Comparison of ENCODE assay signal across 11 cellular contexts in the genomic region with DNA sequence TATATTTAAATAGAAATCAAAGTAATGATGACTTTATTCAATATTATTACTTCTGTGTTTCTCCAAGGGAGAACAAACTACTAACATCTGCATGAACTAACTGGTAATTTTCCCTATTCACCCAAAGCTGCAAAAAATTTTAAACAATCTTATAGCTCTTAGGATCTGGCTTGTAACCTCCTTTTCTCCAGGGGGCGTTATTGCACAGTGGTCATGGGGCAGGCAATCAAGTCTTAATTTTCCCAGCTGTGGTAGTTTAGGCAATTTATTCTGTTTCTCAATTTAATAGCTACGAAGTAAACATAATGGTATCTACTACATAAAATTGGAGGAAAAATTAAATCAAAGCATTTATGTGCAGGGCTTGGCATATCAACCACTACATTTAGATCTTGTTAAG.
DNase-seq lines count a peak whose midpoint lies in the region; ATAC-seq and TF ChIP-seq lines count a peak whose summit lies in the region.
"Had no signal": no experiment of that assay in that cellular context is flagged by ENCODE, and none has a peak within 500 bp of the region (broad histone marks: within the 10 kb centered on the region; RNA-seq: fewer than 3 reads in every experiment).

No MANE protein-coding gene starts in this region.

- WGBS in psoas muscle, 3 donors: 56 to 69% (median 62%) methylated on average over 2 of the region's 2 CpGs

- H3K9me3 ChIP-seq in left lung: no peaks in the 10 kb centered on the region
- no peaks in the 10 kb centered on the region for H3K9me3 ChIP-seq in psoas muscle
- H3K9me3 ChIP-seq: gastrocnemius medialis had no signal

- peak; percentile 65 for ATAC-seq in left lung
- ATAC-seq in HG02642 (IDR thresholded peaks at IDR 0.05; ENCODE audit: poor library complexity, unreplicated experiment): no peak
- ATAC-seq in psoas muscle: no peak
- ATAC-seq: gastrocnemius medialis, T-helper 17 cell had no signal

- H3K4me1 ChIP-seq in left lung (peaks cover 3 to 12% of the 10 kb centered on the region in 2 donors), psoas muscle (no peaks in the 10 kb centered on the region)

- H3K27me3 ChIP-seq in left lung: no peaks in the 10 kb centered on the region
- H3K27me3 ChIP-seq in psoas muscle (ENCODE audit: insufficient read depth in 3 of 3, low read length in 2 of 3): no peaks in the 10 kb centered on the region
- H3K27me3 ChIP-seq: gastrocnemius medialis had no signal

- H3K36me3 Mint-ChIP-seq in HFFc6 (ENCODE audit: low read depth) (no peaks in the 10 kb centered on the region), glutamatergic neuron (ENCODE audit: unreplicated experiment) (no peaks in the 10 kb centered on the region)

- no peaks in the 10 kb centered on the region for H3K4me1 Mint-ChIP-seq in HFFc6 (ENCODE audit: low read depth)
- no peaks in the 10 kb centered on the region for H3K4me1 Mint-ChIP-seq in glutamatergic neuron (ENCODE audit: low read depth, unreplicated experiment)
- H3K4me1 Mint-ChIP-seq: T-helper 17 cell had no signal

- intact Hi-C loops in left lung (cut with DNase I): no loop called here
- intact Hi-C loops in psoas muscle (cut with DNase I): no loop called here

- no peaks in the 10 kb centered on the region for H3K27me3 Mint-ChIP-seq in HFFc6 (ENCODE audit: insufficient read depth)
- H3K27me3 Mint-ChIP-seq in glutamatergic neuron (ENCODE audit: unreplicated experiment): no peaks in the 10 kb centered on the region

- H3K4me3 ChIP-seq in left lung (no peak overlapping the region), psoas muscle (no peak overlapping the region)
- H3K4me3 ChIP-seq: gastrocnemius medialis had no signal

- H3K27ac ChIP-seq in left lung: no peak overlapping the region
- no peak overlapping the region for H3K27ac ChIP-seq in psoas muscle
- H3K27ac ChIP-seq: gastrocnemius medialis had no signal

- H3K36me3 ChIP-seq in left lung: no peaks in the 10 kb centered on the region
- no peaks in the 10 kb centered on the region for H3K36me3 ChIP-seq in psoas muscle (ENCODE audit: insufficient read depth in 1 of 2, low read depth in 1 of 2)
- H3K36me3 ChIP-seq: gastrocnemius medialis had no signal

- peak; percentile 32 for DNase-seq in ELR (ENCODE audit: low read depth)
- DNase-seq in HFFc6: peak; percentile 5
- peak; percentile 67 for DNase-seq in amniotic epithelial cell (ENCODE audit: low read depth)
- DNase-seq in left lung: no peak
- no peak for DNase-seq in psoas muscle
- no peak for DNase-seq in NCI-H2029 (lab: John Stamatoyannopoulos, UW)
- DNase-seq in glutamatergic neuron: no peak
- DNase-seq: activated naive CD4-positive, alpha-beta T cell treated with Interleukin-2 at 50 U/mL for 16 hours; gastrocnemius medialis; T-helper 17 cell had no signal

- H3K27ac Mint-ChIP-seq in HFFc6 (no peak overlapping the region), glutamatergic neuron (ENCODE audit: unreplicated experiment) (no peak overlapping the region)
- H3K27ac Mint-ChIP-seq: T-helper 17 cell had no signal

- TF ChIP-seq CTCF in HFFc6 (IDR thresholded peaks at IDR 0.05): peak; percentile 56; the same call in 1 of the 2 replicates
- peak in 1 of 2 donors; percentile 18 for TF ChIP-seq CTCF in left lung (IDR thresholded peaks at IDR 0.05)
- TF ChIP-seq CTCF in psoas muscle (IDR thresholded peaks at IDR 0.05): no peak
- TF ChIP-seq CTCF in glutamatergic neuron (IDR thresholded peaks at IDR 0.05; ENCODE audit: partially characterized antibody, unreplicated experiment): no peak

- H3K4me3 Mint-ChIP-seq in HFFc6 (no peak overlapping the region), glutamatergic neuron (ENCODE audit: unreplicated experiment) (no peak overlapping the region)
- H3K4me3 Mint-ChIP-seq: T-helper 17 cell had no signal

- H3K9me3 Mint-ChIP-seq in HFFc6 (peaks cover 8% of the 10 kb centered on the region; the same call in 1 of the 2 replicates), glutamatergic neuron (ENCODE audit: unreplicated experiment) (no peaks in the 10 kb centered on the region)

Comparison
In these comparisons a context has a peak if more than half of its experiments do, and no peak if none do; other contexts are left out.
1. DNase-seq: peak in ELR (single experiment), HFFc6 (single experiment) and amniotic epithelial cell (single experiment); none in left lung (0 of 2), psoas muscle (0 of 2), NCI-H2029 (single experiment) and glutamatergic neuron (single experiment).